ENCODE assay signal across 9 cellular contexts in the genomic region with DNA sequence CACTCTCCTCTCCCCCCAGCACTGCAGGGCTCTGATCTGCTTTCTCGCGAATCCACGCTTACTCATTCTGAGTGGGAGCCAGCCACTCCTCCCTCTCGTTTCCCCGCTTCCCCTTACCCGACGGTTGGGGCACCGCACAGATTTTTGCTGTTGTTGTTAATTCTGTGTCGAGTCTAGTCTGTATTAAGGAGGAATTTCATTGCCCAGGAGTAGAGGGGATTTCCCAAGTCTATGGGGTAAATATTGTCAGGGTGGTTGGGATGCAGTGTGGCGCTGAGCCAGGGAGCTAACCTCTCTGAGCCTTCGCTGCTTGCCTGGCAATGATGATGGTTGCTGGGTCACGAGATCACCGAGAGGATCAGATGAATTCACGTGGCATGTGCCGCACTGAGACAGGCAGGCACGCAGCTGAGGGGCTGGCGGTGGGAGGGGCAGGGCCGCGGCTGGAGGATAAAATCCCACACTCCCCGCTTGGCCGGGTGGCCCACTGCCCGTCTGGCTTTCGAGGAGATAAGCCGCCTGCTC. TPM values are rescaled to one million over a fixed set of nuclear protein-coding genes. Genes with fewer than 3 reads are reported as not detected.
DNase-seq lines count a peak whose midpoint lies in the region; ATAC-seq and TF ChIP-seq lines count a peak whose summit lies in the region.
"Had no signal": no experiment of that assay in that cellular context is flagged by ENCODE, and none has a peak within 500 bp of the region (broad histone marks: within the 10 kb centered on the region; RNA-seq: fewer than 3 reads in every experiment).

No MANE protein-coding gene starts in this region.

- peak in 3 of 4 donors; percentile 28 to 36 (median 29) for ATAC-seq in right lobe of liver
- ATAC-seq in GM18907 (IDR thresholded peaks at IDR 0.05; ENCODE audit: unreplicated experiment): no peak
- no peak for ATAC-seq in HG02571 (IDR thresholded peaks at IDR 0.05; ENCODE audit: unreplicated experiment)

- in situ Hi-C loops in astrocyte of the spinal cord (cut with HindIII; ENCODE audit: low sequenced_read_pairs): no loop called here

- H3K27me3 Mint-ChIP-seq in immature natural killer cell (ENCODE audit: low read depth in 3 of 3): peaks cover 0 to 4% (median 0%) of the 10 kb centered on the region in 3 donors
- H3K27me3 Mint-ChIP-seq: IgD-negative memory B cell had no signal

- no peaks in the 10 kb centered on the region for H3K27me3 ChIP-seq in right lobe of liver

- no peaks in the 10 kb centered on the region for H3K9me3 Mint-ChIP-seq in immature natural killer cell
- H3K9me3 Mint-ChIP-seq: IgD-negative memory B cell had no signal

- TF ChIP-seq POLR2A in right lobe of liver (IDR thresholded peaks at IDR 0.05): no peak

- no peaks in the 10 kb centered on the region for H3K36me3 Mint-ChIP-seq in immature natural killer cell
- H3K36me3 Mint-ChIP-seq: IgD-negative memory B cell had no signal

- no peak overlapping the region for H3K4me3 Mint-ChIP-seq in immature natural killer cell
- H3K4me3 Mint-ChIP-seq: IgD-negative memory B cell had no signal

- intact Hi-C loops in right lobe of liver (cut with DNase I): no loop called here

- H3K36me3 ChIP-seq in right lobe of liver: no peaks in the 10 kb centered on the region

- DNase-seq in activated CD4-positive, alpha-beta T cell treated with anti-CD3 and anti-CD28 coated beads for 48 hours: peak; percentile 66
- no peak for DNase-seq in activated CD4-positive, alpha-beta T cell treated with anti-CD3 and anti-CD28 coated beads, Interleukin-2, amount 50 U/mL, for 1 hour
- DNase-seq in astrocyte of the spinal cord (ENCODE audit: low read depth, low spot score) (peak; percentile 45), right lobe of liver (peak in 1 of 3 donors; percentile 55), immature natural killer cell (no peak)

- H3K4me1 ChIP-seq in right lobe of liver: peaks cover 0 to 10% (median 2%) of the 10 kb centered on the region in 4 donors

- TF ChIP-seq CTCF in astrocyte of the spinal cord (IDR thresholded peaks at IDR 0.05; ENCODE audit: low read depth, low read length) (no peak), right lobe of liver (IDR thresholded peaks at IDR 0.05) (no peak)

- H3K4me3 ChIP-seq in astrocyte of the spinal cord (ENCODE audit: low read depth, low read length) (no peak overlapping the region), right lobe of liver (no peak overlapping the region)

- peaks cover 45 to 58% of the 10 kb centered on the region in 2 donors for H3K4me1 Mint-ChIP-seq in immature natural killer cell

- no peaks in the 10 kb centered on the region for H3K9me3 ChIP-seq in right lobe of liver

- WGBS in right lobe of liver (ENCODE audit: insufficient coverage, low coverage, low lambda C conversion rate, missing lambda C conversion rate): 43% methylated on average over 11 of the region's 24 CpGs

- peak overlapping the region in 1 of 6 donors; percentile 34 for H3K27ac Mint-ChIP-seq in immature natural killer cell
- H3K27ac Mint-ChIP-seq: IgD-negative memory B cell had no signal

- H3K27ac ChIP-seq in right lobe of liver (no peak overlapping the region), temporal lobe (ENCODE audit: low read depth, low read length) (peak overlapping the region; percentile 12)

RNA-seq across cellular contexts. Expression of gene NCOR2, which starts 18.5 kb away (rescaled TPM):
- 10 to 100 TPM; 38.1 to 87.5 (median 45.0) TPM for total RNA-seq in right lobe of liver
- total RNA-seq in temporal lobe: 20.7 TPM
- 10 to 100 TPM in 1 of 3 donors, 1 to 10 TPM in 2; 1.6 to 10.2 (median 2.1) TPM for polyA plus RNA-seq in immature natural killer cell

Comparison
In these comparisons a context has a peak if more than half of its experiments do, and no peak if none do; other contexts are left out.
1. DNase-seq: peak in activated CD4-positive, alpha-beta T cell treated with anti-CD3 and anti-CD28 coated beads for 48 hours (single experiment) and astrocyte of the spinal cord (single experiment); none in activated CD4-positive, alpha-beta T cell treated with anti-CD3 and anti-CD28 coated beads, Interleukin-2, amount 50 U/mL, for 1 hour (single experiment) and immature natural killer cell (0 of 3).
2. ATAC-seq: peak in right lobe of liver (3 of 4); none in GM18907 (single experiment) and HG02571 (single experiment).